1 cellular context compared by ENCODE assay signal in the genomic region with DNA sequence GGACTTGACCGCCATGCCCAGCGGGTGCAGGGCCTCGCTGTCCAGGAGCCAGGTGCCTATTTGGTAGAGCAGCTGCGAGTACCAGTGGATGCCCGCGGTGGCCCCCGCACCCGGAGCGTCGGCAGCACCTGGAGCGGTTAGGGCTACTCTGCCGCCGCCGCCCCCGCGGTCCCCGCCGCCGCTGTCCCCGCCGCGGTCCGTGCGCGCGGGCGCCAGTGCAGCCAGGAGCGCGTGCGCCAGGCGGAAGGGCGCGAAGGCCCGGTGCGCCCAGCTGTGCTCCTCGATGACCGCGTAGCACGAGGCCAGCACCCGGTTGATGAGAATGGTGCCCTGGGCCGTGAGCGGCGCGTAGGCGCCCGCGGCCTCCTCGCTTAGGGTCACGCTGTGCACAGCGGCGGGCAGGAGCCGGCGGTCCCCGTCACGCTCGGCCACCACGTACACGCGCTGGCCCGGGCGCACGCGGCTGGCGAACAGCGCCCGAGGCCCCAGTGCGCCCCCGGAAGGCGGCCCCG.
TF ChIP-seq lines count a peak whose summit lies in the region.

No MANE protein-coding gene starts in this region.

TF ChIP-seq in WTC11, 78 proteins besides CTCF, POLR2A, EP300 and RAD21 (continued from another document):
- TF ChIP-seq, protein P1, sequence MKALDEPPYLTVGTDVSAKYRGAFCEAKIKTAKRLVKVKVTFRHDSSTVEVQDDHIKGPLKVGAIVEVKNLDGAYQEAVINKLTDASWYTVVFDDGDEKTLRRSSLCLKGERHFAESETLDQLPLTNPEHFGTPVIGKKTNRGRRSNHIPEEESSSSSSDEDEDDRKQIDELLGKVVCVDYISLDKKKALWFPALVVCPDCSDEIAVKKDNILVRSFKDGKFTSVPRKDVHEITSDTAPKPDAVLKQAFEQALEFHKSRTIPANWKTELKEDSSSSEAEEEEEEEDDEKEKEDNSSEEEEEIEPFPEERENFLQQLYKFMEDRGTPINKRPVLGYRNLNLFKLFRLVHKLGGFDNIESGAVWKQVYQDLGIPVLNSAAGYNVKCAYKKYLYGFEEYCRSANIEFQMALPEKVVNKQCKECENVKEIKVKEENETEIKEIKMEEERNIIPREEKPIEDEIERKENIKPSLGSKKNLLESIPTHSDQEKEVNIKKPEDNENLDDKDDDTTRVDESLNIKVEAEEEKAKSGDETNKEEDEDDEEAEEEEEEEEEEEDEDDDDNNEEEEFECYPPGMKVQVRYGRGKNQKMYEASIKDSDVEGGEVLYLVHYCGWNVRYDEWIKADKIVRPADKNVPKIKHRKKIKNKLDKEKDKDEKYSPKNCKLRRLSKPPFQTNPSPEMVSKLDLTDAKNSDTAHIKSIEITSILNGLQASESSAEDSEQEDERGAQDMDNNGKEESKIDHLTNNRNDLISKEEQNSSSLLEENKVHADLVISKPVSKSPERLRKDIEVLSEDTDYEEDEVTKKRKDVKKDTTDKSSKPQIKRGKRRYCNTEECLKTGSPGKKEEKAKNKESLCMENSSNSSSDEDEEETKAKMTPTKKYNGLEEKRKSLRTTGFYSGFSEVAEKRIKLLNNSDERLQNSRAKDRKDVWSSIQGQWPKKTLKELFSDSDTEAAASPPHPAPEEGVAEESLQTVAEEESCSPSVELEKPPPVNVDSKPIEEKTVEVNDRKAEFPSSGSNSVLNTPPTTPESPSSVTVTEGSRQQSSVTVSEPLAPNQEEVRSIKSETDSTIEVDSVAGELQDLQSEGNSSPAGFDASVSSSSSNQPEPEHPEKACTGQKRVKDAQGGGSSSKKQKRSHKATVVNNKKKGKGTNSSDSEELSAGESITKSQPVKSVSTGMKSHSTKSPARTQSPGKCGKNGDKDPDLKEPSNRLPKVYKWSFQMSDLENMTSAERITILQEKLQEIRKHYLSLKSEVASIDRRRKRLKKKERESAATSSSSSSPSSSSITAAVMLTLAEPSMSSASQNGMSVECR (CRISPR knock-in tag; IDR thresholded peaks at IDR 0.05; ENCODE audit: borderline replicate concordance) = peak; percentile 82; the same call in 1 of the 2 replicates
- TF ChIP-seq, protein P2, sequence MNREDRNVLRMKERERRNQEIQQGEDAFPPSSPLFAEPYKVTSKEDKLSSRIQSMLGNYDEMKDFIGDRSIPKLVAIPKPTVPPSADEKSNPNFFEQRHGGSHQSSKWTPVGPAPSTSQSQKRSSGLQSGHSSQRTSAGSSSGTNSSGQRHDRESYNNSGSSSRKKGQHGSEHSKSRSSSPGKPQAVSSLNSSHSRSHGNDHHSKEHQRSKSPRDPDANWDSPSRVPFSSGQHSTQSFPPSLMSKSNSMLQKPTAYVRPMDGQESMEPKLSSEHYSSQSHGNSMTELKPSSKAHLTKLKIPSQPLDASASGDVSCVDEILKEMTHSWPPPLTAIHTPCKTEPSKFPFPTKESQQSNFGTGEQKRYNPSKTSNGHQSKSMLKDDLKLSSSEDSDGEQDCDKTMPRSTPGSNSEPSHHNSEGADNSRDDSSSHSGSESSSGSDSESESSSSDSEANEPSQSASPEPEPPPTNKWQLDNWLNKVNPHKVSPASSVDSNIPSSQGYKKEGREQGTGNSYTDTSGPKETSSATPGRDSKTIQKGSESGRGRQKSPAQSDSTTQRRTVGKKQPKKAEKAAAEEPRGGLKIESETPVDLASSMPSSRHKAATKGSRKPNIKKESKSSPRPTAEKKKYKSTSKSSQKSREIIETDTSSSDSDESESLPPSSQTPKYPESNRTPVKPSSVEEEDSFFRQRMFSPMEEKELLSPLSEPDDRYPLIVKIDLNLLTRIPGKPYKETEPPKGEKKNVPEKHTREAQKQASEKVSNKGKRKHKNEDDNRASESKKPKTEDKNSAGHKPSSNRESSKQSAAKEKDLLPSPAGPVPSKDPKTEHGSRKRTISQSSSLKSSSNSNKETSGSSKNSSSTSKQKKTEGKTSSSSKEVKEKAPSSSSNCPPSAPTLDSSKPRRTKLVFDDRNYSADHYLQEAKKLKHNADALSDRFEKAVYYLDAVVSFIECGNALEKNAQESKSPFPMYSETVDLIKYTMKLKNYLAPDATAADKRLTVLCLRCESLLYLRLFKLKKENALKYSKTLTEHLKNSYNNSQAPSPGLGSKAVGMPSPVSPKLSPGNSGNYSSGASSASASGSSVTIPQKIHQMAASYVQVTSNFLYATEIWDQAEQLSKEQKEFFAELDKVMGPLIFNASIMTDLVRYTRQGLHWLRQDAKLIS (CRISPR knock-in tag; IDR thresholded peaks at IDR 0.05; ENCODE audit: borderline replicate concordance) = no peak
- TF ChIP-seq, protein P3, sequence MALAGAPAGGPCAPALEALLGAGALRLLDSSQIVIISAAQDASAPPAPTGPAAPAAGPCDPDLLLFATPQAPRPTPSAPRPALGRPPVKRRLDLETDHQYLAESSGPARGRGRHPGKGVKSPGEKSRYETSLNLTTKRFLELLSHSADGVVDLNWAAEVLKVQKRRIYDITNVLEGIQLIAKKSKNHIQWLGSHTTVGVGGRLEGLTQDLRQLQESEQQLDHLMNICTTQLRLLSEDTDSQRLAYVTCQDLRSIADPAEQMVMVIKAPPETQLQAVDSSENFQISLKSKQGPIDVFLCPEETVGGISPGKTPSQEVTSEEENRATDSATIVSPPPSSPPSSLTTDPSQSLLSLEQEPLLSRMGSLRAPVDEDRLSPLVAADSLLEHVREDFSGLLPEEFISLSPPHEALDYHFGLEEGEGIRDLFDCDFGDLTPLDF (CRISPR knock-in tag; IDR thresholded peaks at IDR 0.05) = peak; percentile 90; the same call in 1 of the 2 replicates
- TF ChIP-seq, protein P4, sequence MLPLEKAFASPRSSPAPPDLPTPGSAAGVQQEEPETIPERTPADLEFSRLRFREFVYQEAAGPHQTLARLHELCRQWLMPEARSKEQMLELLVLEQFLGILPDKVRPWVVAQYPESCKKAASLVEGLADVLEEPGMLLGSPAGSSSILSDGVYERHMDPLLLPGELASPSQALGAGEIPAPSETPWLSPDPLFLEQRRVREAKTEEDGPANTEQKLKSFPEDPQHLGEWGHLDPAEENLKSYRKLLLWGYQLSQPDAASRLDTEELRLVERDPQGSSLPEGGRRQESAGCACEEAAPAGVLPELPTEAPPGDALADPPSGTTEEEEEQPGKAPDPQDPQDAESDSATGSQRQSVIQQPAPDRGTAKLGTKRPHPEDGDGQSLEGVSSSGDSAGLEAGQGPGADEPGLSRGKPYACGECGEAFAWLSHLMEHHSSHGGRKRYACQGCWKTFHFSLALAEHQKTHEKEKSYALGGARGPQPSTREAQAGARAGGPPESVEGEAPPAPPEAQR (CRISPR knock-in tag; IDR thresholded peaks at IDR 0.05) = no peak
- TF ChIP-seq IRF2 (CRISPR knock-in tag; IDR thresholded peaks at IDR 0.05; ENCODE audit: borderline replicate concordance, low read depth) (0 out of 2 replicates have a peak, but pooled peaks have one; percentile 60), FOXK1 (CRISPR knock-in tag; IDR thresholded peaks at IDR 0.05) (peak; percentile 91)
- TF ChIP-seq, protein P5, sequence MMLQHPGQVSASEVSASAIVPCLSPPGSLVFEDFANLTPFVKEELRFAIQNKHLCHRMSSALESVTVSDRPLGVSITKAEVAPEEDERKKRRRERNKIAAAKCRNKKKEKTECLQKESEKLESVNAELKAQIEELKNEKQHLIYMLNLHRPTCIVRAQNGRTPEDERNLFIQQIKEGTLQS (CRISPR knock-in tag; conservative IDR thresholded peaks at IDR 0.05) = no peak
- TF ChIP-seq, protein P6, sequence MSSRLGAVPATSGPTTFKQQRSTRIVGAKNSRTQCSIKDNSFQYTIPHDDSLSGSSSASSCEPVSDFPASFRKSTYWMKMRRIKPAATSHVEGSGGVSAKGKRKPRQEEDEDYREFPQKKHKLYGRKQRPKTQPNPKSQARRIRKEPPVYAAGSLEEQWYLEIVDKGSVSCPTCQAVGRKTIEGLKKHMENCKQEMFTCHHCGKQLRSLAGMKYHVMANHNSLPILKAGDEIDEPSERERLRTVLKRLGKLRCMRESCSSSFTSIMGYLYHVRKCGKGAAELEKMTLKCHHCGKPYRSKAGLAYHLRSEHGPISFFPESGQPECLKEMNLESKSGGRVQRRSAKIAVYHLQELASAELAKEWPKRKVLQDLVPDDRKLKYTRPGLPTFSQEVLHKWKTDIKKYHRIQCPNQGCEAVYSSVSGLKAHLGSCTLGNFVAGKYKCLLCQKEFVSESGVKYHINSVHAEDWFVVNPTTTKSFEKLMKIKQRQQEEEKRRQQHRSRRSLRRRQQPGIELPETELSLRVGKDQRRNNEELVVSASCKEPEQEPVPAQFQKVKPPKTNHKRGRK (CRISPR knock-in tag; IDR thresholded peaks at IDR 0.05; ENCODE audit: borderline replicate concordance) = no peak
